8 cellular contexts compared by ENCODE assay signal in genomic region chr17:39208893-39209292, GRCh38. TPM values are rescaled to one million over a fixed set of nuclear protein-coding genes. Genes with fewer than 3 reads are reported as not detected.
A peak's percentile ranks its signal among the peaks of the same experiment; 100 is the strongest.
DNase-seq lines count a peak whose midpoint lies in the region; ATAC-seq and TF ChIP-seq lines count a peak whose summit lies in the region.

No MANE protein-coding gene starts in this region.

- CTCF ChIA-PET in Calu3 (lab: Charles Lee): interaction anchor here (0.5 to 7.8 kb wide), 15 partner anchors 9 to 232 kb away, joined by 3 to 442 read pairs (median 4); partner anchors contain the start of genes CACNB1, FBXL20 and RPL19

- peaks cover 5% of the 10 kb centered on the region for H3K27me3 ChIP-seq in fibroblast of lung (ENCODE audit: control insufficient read depth, insufficient read depth, low read length)
- peaks cover 0 to 6% (median 0%) of the 10 kb centered on the region in 4 donors for H3K27me3 ChIP-seq in upper lobe of left lung

- H3K27me3 Mint-ChIP-seq in Calu3 (ENCODE audit: unreplicated experiment): peaks cover 57% of the 10 kb centered on the region

- peaks cover 13% of the 10 kb centered on the region for H3K4me1 ChIP-seq in fibroblast of lung (ENCODE audit: control insufficient read depth, extremely low read depth, insufficient read depth, low read length)
- peaks cover 17 to 59% (median 31%) of the 10 kb centered on the region in 4 donors for H3K4me1 ChIP-seq in upper lobe of left lung

- H3K4me3 Mint-ChIP-seq in Calu3 (ENCODE audit: low read depth, unreplicated experiment): peak overlapping the region; percentile 55

- no peaks in the 10 kb centered on the region for H3K9me3 Mint-ChIP-seq in Calu3 (ENCODE audit: low read depth, unreplicated experiment)

- BruUV-seq in Calu3 (replicated peaks; lab: Mats Ljungman, UMichigan): no TSS peak

- no peak overlapping the region for H3K27ac Mint-ChIP-seq in Calu3 (ENCODE audit: unreplicated experiment)

- no peaks in the 10 kb centered on the region for H4K20me1 ChIP-seq in fibroblast of lung (ENCODE audit: control insufficient read depth, extremely low read depth, insufficient read depth, low read length)

- H3K9me3 ChIP-seq in fibroblast of lung (ENCODE audit: control insufficient read depth, insufficient read depth, low read depth, low read length) (no peaks in the 10 kb centered on the region), upper lobe of left lung (no peaks in the 10 kb centered on the region)

- DNase-seq in Calu3 (peak; percentile 73), NCI-H510A (lab: John Stamatoyannopoulos, UW) (peak; percentile 29), fibroblast of lung (ENCODE audit: low read depth in 2 of 2) (peak in 1 of 2 donors; percentile 27), upper lobe of left lung (peak in 1 of 2 donors; percentile 71), posterior vena cava (ENCODE audit: low spot score) (no peak), EL (no peak)

- ATAC-seq in GM19438 (IDR thresholded peaks at IDR 0.05; ENCODE audit: low read depth, unreplicated experiment): peak; percentile 50
- ATAC-seq in upper lobe of left lung (ENCODE audit: low FRiP score in 2 of 2): peak; percentile 5 to 27
- no peak for ATAC-seq in GM19035 (IDR thresholded peaks at IDR 0.05; ENCODE audit: unreplicated experiment)

- H3K36me3 ChIP-seq in fibroblast of lung (ENCODE audit: control insufficient read depth, insufficient read depth, low read length) (peaks cover 3% of the 10 kb centered on the region), upper lobe of left lung (peaks cover 14% of the 10 kb centered on the region in 4 donors)

- H3K4me1 Mint-ChIP-seq in Calu3 (ENCODE audit: low read depth, unreplicated experiment): peaks cover 38% of the 10 kb centered on the region

- TF ChIP-seq POLR2A in upper lobe of left lung (IDR thresholded peaks at IDR 0.05): no peak

- no peak overlapping the region for H2AFZ ChIP-seq in fibroblast of lung (ENCODE audit: low read length)

- H3K4me3 ChIP-seq in fibroblast of lung (replicated peaks in 1 of 4; ENCODE audit: control extremely low read depth in 1 of 4, insufficient read depth in 1 of 4, low read depth in 3 of 4, low read length in 4 of 4) (no peak overlapping the region), upper lobe of left lung (peak overlapping the region in 3 of 4 donors; percentile 26 to 46 (median 46))

- H3K27ac ChIP-seq in fibroblast of lung (ENCODE audit: insufficient read depth, low read length) (no peak overlapping the region), upper lobe of left lung (peak overlapping the region; percentile 36 to 86 (median 62))

- intact Hi-C loops in Calu3 (cut with micrococcal nuclease; ENCODE audit: unreplicated experiment) (loop anchor here (5.0 kb wide), 1 partner anchor 193 kb away; the partner anchor contains the start of gene FBXL20), posterior vena cava (cut with DNase I) (no loop called here)

- no peak overlapping the region for H3K9ac ChIP-seq in fibroblast of lung (ENCODE audit: insufficient read depth, low read length)

- TF ChIP-seq EP300 in upper lobe of left lung (IDR thresholded peaks at IDR 0.05): peak in 1 of 4 donors; percentile 14

- WGBS in upper lobe of left lung, 2 donors: 44 to 48% methylated on average over 8 of the region's 8 CpGs

- no peaks in the 10 kb centered on the region for H3K79me2 ChIP-seq in fibroblast of lung (ENCODE audit: control insufficient read depth, insufficient read depth, low read length)

- H3K4me2 ChIP-seq in fibroblast of lung (ENCODE audit: extremely low read depth, insufficient read depth, low read length): peak overlapping the region; percentile 75

- H3K36me3 Mint-ChIP-seq in Calu3 (ENCODE audit: insufficient read depth, unreplicated experiment): peaks cover 41% of the 10 kb centered on the region

- TF ChIP-seq CTCF in Calu3 (IDR thresholded peaks at IDR 0.05; ENCODE audit: unreplicated experiment) (no peak), fibroblast of lung (conservative IDR thresholded peaks at IDR 0.05 in 1 of 2, IDR thresholded peaks at IDR 0.05 in 1 of 2; ENCODE audit: low read depth in 1 of 2, low read length in 2 of 2) (no peak), upper lobe of left lung (IDR thresholded peaks at IDR 0.05) (no peak)

RNA-seq across cellular contexts. Expression of gene RPL19, which starts 8.8 kb away (rescaled TPM):
- total RNA-seq in Calu3 (2022) (6,584 and 6,763 TPM in 2 replicates), fibroblast of lung (1,378 and 1,996 TPM in 2 replicates), upper lobe of left lung (1,000 to 10,000 TPM; 1,356 to 1,902 (median 1,599) TPM), posterior vena cava (1,000 to 10,000 TPM; 1,084 to 1,135 TPM)
- polyA plus RNA-seq in fibroblast of lung: 1,814 and 2,237 TPM in 2 replicates
- 2,049 and 2,331 TPM in 2 replicates for polyA plus RNA-seq in fibroblast of lung (2012)
- polyA minus RNA-seq in fibroblast of lung (ENCODE audit: low replicate concordance): 547 and 575 TPM in 2 replicates

RNA-seq across cellular contexts. Expression of gene CACNB1, which starts 11.4 kb away (rescaled TPM):
- 44.1 and 52.1 TPM in 2 replicates for total RNA-seq in Calu3 (2022)
- 2.3 and 5.9 TPM in 2 replicates for total RNA-seq in fibroblast of lung
- polyA plus RNA-seq in fibroblast of lung: 4.2 and 5.7 TPM in 2 replicates
- 4.6 and 6.2 TPM in 2 replicates for polyA plus RNA-seq in fibroblast of lung (2012)
- 5.1 and 5.8 TPM in 2 replicates for polyA minus RNA-seq in fibroblast of lung (ENCODE audit: low replicate concordance)
- 100 to 1,000 TPM in 1 of 6 donors, 10 to 100 TPM in 5; 28.8 to 149 (median 34.0) TPM for total RNA-seq in upper lobe of left lung
- total RNA-seq in posterior vena cava: 10 to 100 TPM in 1 of 2 donors, 1 to 10 TPM in 1; 8.8 to 11.3 TPM

RNA-seq across cellular contexts. Expression of gene STAC2, which starts 16.9 kb away (rescaled TPM):
- total RNA-seq in Calu3 (2022) (not detected in 2 replicates), fibroblast of lung (under 0.01 TPM in 1 of 2 replicates, not detected in the other), upper lobe of left lung (1 to 10 TPM in 1 of 6 donors, under 1 TPM in 3, not detected in 2; 0.24 to 1.1 (median 0.48) TPM), posterior vena cava (1 to 10 TPM in 1 of 2 donors, under 1 TPM in 1; 0.71 to 1.2 TPM)
- 0.01 TPM in 1 of 2 replicates, not detected in the other for polyA plus RNA-seq in fibroblast of lung
- not detected in 2 replicates for polyA plus RNA-seq in fibroblast of lung (2012)
- polyA minus RNA-seq in fibroblast of lung (ENCODE audit: low replicate concordance): not detected in 2 replicates

RNA-seq across cellular contexts. Expression of gene ARL5C, which starts 42.9 kb away (rescaled TPM):
- not detected in 2 replicates for total RNA-seq in Calu3 (2022)
- total RNA-seq in fibroblast of lung: not detected in 2 replicates
- polyA plus RNA-seq in fibroblast of lung: not detected in 2 replicates
- not detected in 2 replicates for polyA plus RNA-seq in fibroblast of lung (2012)
- not detected in 2 replicates for polyA minus RNA-seq in fibroblast of lung (ENCODE audit: low replicate concordance)
- under 1 TPM in 1 of 6 donors, not detected in 5; 0.39 TPM for total RNA-seq in upper lobe of left lung
- total RNA-seq in posterior vena cava: not detected

RNA-seq across cellular contexts. Expression of gene PLXDC1, which starts 57.5 kb away (rescaled TPM):
- total RNA-seq in Calu3 (2022) (0.39 and 0.52 TPM in 2 replicates), fibroblast of lung (4.1 and 6.3 TPM in 2 replicates), upper lobe of left lung (10 to 100 TPM in 3 of 6 donors, 1 to 10 TPM in 3; 3.8 to 47.1 (median 10.5) TPM), posterior vena cava (10 to 100 TPM; 16.0 to 27.2 TPM)
- 4.7 and 5.8 TPM in 2 replicates for polyA plus RNA-seq in fibroblast of lung
- 2.8 and 4.2 TPM in 2 replicates for polyA plus RNA-seq in fibroblast of lung (2012)
- polyA minus RNA-seq in fibroblast of lung (ENCODE audit: low replicate concordance): 9.7 and 17.0 TPM in 2 replicates

Comparison
In these comparisons a context has a peak if more than half of its experiments do, and no peak if none do; other contexts are left out.
1. DNase-seq: peak in Calu3 (single experiment) and NCI-H510A (single experiment); none in posterior vena cava (single experiment) and EL (single experiment).
2. H3K4me3 ChIP-seq: peak in upper lobe of left lung (3 of 4); none in fibroblast of lung (0 of 4).